Comparison of ENCODE assay signal across 5 cellular contexts in genomic region chr22:42677936-42678335, GRCh38. TPM values are rescaled to one million over a fixed set of nuclear protein-coding genes. Genes with fewer than 3 reads are reported as not detected.
"Had no signal": no experiment of that assay in that cellular context is flagged by ENCODE, and none has a peak within 500 bp of the region (broad histone marks: within the 10 kb centered on the region; RNA-seq: fewer than 3 reads in every experiment).

No MANE protein-coding gene starts in this region.

RNA-seq across cellular contexts. Expression of gene ATP5MGL, which starts 37.5 kb away (rescaled TPM):
- total RNA-seq: HT-29, LHCN-M2, PC-3, SK-MEL-5 had no signal
- polyA plus RNA-seq: SK-N-SH had no signal

RNA-seq across cellular contexts. Expression of gene A4GALT, which starts 42.7 kb away (rescaled TPM):
- total RNA-seq: SK-MEL-5 had no signal
